ENCODE assay signal across 8 cellular contexts in the genomic region with DNA sequence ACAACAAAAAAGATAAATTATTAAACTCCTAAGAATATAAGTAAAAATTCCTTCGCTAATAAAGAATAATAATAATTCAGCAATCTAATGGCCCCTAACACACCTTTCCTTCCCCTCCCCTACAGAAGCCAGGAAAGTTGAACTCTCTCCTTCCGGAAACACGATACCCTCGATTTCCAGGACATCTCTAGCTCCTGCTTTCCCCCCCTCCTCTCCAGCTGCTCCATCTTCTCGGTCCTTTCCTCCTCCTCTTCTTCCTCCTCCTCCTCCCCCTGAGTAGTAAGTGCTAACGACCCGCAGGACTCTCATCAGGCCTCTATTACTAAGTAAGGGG. TPM values are rescaled to one million over a fixed set of nuclear protein-coding genes. Genes with fewer than 3 reads are reported as not detected.
DNase-seq lines count a peak whose midpoint lies in the region; ATAC-seq and TF ChIP-seq lines count a peak whose summit lies in the region.

No MANE protein-coding gene starts in this region.

- H3K4me3 ChIP-seq in heart left ventricle (peak overlapping the region; percentile 86 to 97 (median 90)), gastroesophageal sphincter (peak overlapping the region; percentile 82 to 96), gastrocnemius medialis (peak overlapping the region; percentile 91 to 99 (median 94))

- no peaks in the 10 kb centered on the region for H3K9me3 ChIP-seq in heart left ventricle
- no peaks in the 10 kb centered on the region for H3K9me3 ChIP-seq in gastroesophageal sphincter
- H3K9me3 ChIP-seq in gastrocnemius medialis: no peaks in the 10 kb centered on the region

- TF ChIP-seq EP300 in gastroesophageal sphincter (IDR thresholded peaks at IDR 0.05): no peak

- 1 to 3% (median 1%) methylated on average over 7 of the region's 7 CpGs for WGBS in heart left ventricle, 4 donors
- WGBS in gastroesophageal sphincter (ENCODE audit: low coverage in 1 of 2), 2 donors: 1 to 3% methylated on average over 5 of the region's 7 CpGs

- in situ Hi-C loops in gastrocnemius medialis (cut with MboI; ENCODE audit: low sequenced_read_pairs in 4 of 4): no loop called here

- H3K36me3 ChIP-seq in heart left ventricle (no peaks in the 10 kb centered on the region), gastroesophageal sphincter (no peaks in the 10 kb centered on the region), gastrocnemius medialis (no peaks in the 10 kb centered on the region)

- peak overlapping the region in 11 of 12 donors; percentile 11 to 82 (median 71) for H3K27ac ChIP-seq in heart left ventricle
- peak overlapping the region; percentile 63 to 86 (median 84) for H3K27ac ChIP-seq in gastroesophageal sphincter
- H3K27ac ChIP-seq in gastrocnemius medialis: peak overlapping the region; percentile 69 to 75 (median 71)

- TF ChIP-seq CTCF in heart left ventricle (IDR thresholded peaks at IDR 0.05) (no peak), gastroesophageal sphincter (IDR thresholded peaks at IDR 0.05) (no peak), gastrocnemius medialis (IDR thresholded peaks at IDR 0.05 in 4 of 5, conservative IDR thresholded peaks at IDR 0.05 in 1 of 5) (no peak)

- H3K4me1 ChIP-seq in heart left ventricle: peaks cover 0 to 12% (median 8%) of the 10 kb centered on the region in 12 donors
- peaks cover 0 to 11% (median 7%) of the 10 kb centered on the region in 3 donors for H3K4me1 ChIP-seq in gastroesophageal sphincter
- H3K4me1 ChIP-seq in gastrocnemius medialis: peaks cover 5 to 15% of the 10 kb centered on the region in 2 donors

- DNase-seq in heart left ventricle (no peak), cardiac septum (ENCODE audit: low spot score) (no peak), gastrocnemius medialis (no peak), NCI-H1092 (lab: John Stamatoyannopoulos, UW) (no peak), NCI-H128 (lab: John Stamatoyannopoulos, UW; ENCODE audit: unreplicated experiment) (no peak)
- DNase-seq in effector CD8-positive, alpha-beta T cell (lab: John Stamatoyannopoulos, UW): no peak

- no peak for TF ChIP-seq POLR2A in heart left ventricle (IDR thresholded peaks at IDR 0.05)
- TF ChIP-seq POLR2A in gastroesophageal sphincter (IDR thresholded peaks at IDR 0.05): no peak
- no peak for TF ChIP-seq POLR2A in gastrocnemius medialis (IDR thresholded peaks at IDR 0.05)

- intact Hi-C loops in heart left ventricle (cut with DNase I): loop anchor here in 3 of 10 donors (10.0 kb wide), 3 partner anchors 97 to 147 kb away; a partner anchor contains a TSS
- intact Hi-C loops in cardiac septum (cut with DNase I): no loop called here
- intact Hi-C loops in gastrocnemius medialis (cut with DNase I; ENCODE audit: low total_unique reads): loop anchor here (2.0 to 10.0 kb wide), 2 partner anchors 107 to 147 kb away; a partner anchor contains a TSS

- H3K27me3 ChIP-seq in heart left ventricle (no peaks in the 10 kb centered on the region), gastroesophageal sphincter (no peaks in the 10 kb centered on the region), gastrocnemius medialis (no peaks in the 10 kb centered on the region)

- ATAC-seq in heart left ventricle (peak in 1 of 4 donors; percentile 4), SK-N-SH treated with all-trans-retinoic acid at 6 μM for 48 hours (peak; percentile 43), gastroesophageal sphincter (no peak), gastrocnemius medialis (peak; percentile 21 to 35)

TF ChIP-seq in SK-N-SH treated with all-trans-retinoic acid at 6 μM for 48 hours, 23 proteins besides CTCF, POLR2A, EP300 and RAD21:
- TF ChIP-seq, protein P1, sequence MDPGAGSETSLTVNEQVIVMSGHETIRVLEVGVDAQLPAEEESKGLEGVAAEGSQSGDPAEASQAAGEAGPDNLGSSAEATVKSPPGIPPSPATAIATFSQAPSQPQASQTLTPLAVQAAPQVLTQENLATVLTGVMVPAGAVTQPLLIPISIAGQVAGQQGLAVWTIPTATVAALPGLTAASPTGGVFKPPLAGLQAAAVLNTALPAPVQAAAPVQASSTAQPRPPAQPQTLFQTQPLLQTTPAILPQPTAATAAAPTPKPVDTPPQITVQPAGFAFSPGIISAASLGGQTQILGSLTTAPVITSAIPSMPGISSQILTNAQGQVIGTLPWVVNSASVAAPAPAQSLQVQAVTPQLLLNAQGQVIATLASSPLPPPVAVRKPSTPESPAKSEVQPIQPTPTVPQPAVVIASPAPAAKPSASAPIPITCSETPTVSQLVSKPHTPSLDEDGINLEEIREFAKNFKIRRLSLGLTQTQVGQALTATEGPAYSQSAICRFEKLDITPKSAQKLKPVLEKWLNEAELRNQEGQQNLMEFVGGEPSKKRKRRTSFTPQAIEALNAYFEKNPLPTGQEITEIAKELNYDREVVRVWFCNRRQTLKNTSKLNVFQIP (CRISPR knock-in tag; IDR thresholded peaks at IDR 0.05; ENCODE audit: borderline replicate concordance, low read depth): no peak
- TF ChIP-seq RARB (CRISPR knock-in tag; IDR thresholded peaks at IDR 0.05) (no peak), TOX (CRISPR knock-in tag; IDR thresholded peaks at IDR 0.05; ENCODE audit: borderline replicate concordance) (no peak), ZFP30 (CRISPR knock-in tag; IDR thresholded peaks at IDR 0.05) (no peak), BACH2 (CRISPR knock-in tag; IDR thresholded peaks at IDR 0.05; ENCODE audit: borderline replicate concordance) (no peak), ZFP3 (CRISPR knock-in tag; IDR thresholded peaks at IDR 0.05) (no peak), PPARA (CRISPR knock-in tag; IDR thresholded peaks at IDR 0.05; ENCODE audit: borderline replicate concordance) (no peak), ESRRG (CRISPR knock-in tag; IDR thresholded peaks at IDR 0.05) (no peak), GLIS3 (CRISPR knock-in tag; IDR thresholded peaks at IDR 0.05) (no peak), ARNTL (CRISPR knock-in tag; IDR thresholded peaks at IDR 0.05; ENCODE audit: borderline replicate concordance, low read depth) (no peak)
- TF ChIP-seq, protein P2, sequence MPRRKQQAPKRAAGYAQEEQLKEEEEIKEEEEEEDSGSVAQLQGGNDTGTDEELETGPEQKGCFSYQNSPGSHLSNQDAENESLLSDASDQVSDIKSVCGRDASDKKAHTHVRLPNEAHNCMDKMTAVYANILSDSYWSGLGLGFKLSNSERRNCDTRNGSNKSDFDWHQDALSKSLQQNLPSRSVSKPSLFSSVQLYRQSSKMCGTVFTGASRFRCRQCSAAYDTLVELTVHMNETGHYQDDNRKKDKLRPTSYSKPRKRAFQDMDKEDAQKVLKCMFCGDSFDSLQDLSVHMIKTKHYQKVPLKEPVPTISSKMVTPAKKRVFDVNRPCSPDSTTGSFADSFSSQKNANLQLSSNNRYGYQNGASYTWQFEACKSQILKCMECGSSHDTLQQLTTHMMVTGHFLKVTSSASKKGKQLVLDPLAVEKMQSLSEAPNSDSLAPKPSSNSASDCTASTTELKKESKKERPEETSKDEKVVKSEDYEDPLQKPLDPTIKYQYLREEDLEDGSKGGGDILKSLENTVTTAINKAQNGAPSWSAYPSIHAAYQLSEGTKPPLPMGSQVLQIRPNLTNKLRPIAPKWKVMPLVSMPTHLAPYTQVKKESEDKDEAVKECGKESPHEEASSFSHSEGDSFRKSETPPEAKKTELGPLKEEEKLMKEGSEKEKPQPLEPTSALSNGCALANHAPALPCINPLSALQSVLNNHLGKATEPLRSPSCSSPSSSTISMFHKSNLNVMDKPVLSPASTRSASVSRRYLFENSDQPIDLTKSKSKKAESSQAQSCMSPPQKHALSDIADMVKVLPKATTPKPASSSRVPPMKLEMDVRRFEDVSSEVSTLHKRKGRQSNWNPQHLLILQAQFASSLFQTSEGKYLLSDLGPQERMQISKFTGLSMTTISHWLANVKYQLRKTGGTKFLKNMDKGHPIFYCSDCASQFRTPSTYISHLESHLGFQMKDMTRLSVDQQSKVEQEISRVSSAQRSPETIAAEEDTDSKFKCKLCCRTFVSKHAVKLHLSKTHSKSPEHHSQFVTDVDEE (CRISPR knock-in tag; IDR thresholded peaks at IDR 0.05): no peak
- TF ChIP-seq, protein P3, sequence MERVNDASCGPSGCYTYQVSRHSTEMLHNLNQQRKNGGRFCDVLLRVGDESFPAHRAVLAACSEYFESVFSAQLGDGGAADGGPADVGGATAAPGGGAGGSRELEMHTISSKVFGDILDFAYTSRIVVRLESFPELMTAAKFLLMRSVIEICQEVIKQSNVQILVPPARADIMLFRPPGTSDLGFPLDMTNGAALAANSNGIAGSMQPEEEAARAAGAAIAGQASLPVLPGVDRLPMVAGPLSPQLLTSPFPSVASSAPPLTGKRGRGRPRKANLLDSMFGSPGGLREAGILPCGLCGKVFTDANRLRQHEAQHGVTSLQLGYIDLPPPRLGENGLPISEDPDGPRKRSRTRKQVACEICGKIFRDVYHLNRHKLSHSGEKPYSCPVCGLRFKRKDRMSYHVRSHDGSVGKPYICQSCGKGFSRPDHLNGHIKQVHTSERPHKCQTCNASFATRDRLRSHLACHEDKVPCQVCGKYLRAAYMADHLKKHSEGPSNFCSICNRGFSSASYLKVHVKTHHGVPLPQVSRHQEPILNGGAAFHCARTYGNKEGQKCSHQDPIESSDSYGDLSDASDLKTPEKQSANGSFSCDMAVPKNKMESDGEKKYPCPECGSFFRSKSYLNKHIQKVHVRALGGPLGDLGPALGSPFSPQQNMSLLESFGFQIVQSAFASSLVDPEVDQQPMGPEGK (CRISPR knock-in tag; IDR thresholded peaks at IDR 0.05; ENCODE audit: borderline replicate concordance): no peak
- TF ChIP-seq, protein P4, sequence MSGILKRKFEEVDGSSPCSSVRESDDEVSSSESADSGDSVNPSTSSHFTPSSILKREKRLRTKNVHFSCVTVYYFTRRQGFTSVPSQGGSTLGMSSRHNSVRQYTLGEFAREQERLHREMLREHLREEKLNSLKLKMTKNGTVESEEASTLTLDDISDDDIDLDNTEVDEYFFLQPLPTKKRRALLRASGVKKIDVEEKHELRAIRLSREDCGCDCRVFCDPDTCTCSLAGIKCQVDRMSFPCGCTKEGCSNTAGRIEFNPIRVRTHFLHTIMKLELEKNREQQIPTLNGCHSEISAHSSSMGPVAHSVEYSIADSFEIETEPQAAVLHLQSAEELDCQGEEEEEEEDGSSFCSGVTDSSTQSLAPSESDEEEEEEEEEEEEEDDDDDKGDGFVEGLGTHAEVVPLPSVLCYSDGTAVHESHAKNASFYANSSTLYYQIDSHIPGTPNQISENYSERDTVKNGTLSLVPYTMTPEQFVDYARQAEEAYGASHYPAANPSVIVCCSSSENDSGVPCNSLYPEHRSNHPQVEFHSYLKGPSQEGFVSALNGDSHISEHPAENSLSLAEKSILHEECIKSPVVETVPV (CRISPR knock-in tag; IDR thresholded peaks at IDR 0.05): no peak

RNA-seq across cellular contexts. Expression of a gene that starts 0.6 kb away (rescaled TPM):
- total RNA-seq in heart left ventricle: 1 to 10 TPM; 3.5 to 8.6 (median 5.3) TPM
- polyA plus RNA-seq in heart left ventricle: 1 to 10 TPM; 1.6 to 5.8 TPM
- total RNA-seq in cardiac septum: 9.7 TPM
- total RNA-seq in gastroesophageal sphincter: 10 to 100 TPM; 15.2 to 21.3 (median 17.8) TPM
- 1 to 10 TPM; 1.7 to 4.2 (median 2.7) TPM for total RNA-seq in gastrocnemius medialis
